Comparison of ENCODE assay signal across 13 cellular contexts in genomic region chr3:149860881-149861280, GRCh38. TPM values are rescaled to one million over a fixed set of nuclear protein-coding genes. Genes with fewer than 3 reads are reported as not detected.
DNase-seq lines count a peak whose midpoint lies in the region; ATAC-seq and TF ChIP-seq lines count a peak whose summit lies in the region.
"Had no signal": no experiment of that assay in that cellular context is flagged by ENCODE, and none has a peak within 500 bp of the region (broad histone marks: within the 10 kb centered on the region; RNA-seq: fewer than 3 reads in every experiment).

No MANE protein-coding gene starts in this region.

- H3K4me3 Mint-ChIP-seq in HFFc6: no peak overlapping the region
- H3K4me3 Mint-ChIP-seq: CD14-positive monocyte; CD8-positive, alpha-beta T cell; IgD-negative memory B cell had no signal

- H3K4me1 Mint-ChIP-seq in HFFc6 (ENCODE audit: low read depth): peaks cover 8% of the 10 kb centered on the region; the same call in 1 of the 2 replicates

- H3K9me3 Mint-ChIP-seq in HFFc6: no peaks in the 10 kb centered on the region

- no peaks in the 10 kb centered on the region for H3K27me3 Mint-ChIP-seq in HFFc6 (ENCODE audit: insufficient read depth)
- H3K27me3 Mint-ChIP-seq: IgD-negative memory B cell had no signal

- peaks cover 13% of the 10 kb centered on the region for H3K36me3 Mint-ChIP-seq in HFFc6 (ENCODE audit: low read depth)

- ATAC-seq in SK-N-SH treated with all-trans-retinoic acid at 6 μM for 48 hours: no peak
- ATAC-seq: A549; CD8-positive, alpha-beta T cell had no signal

- peak; percentile 14 for DNase-seq in EL
- DNase-seq in HFFc6: peak; percentile 4
- DNase-seq in nucleus accumbens (lab: John Stamatoyannopoulos, UW): no peak
- DNase-seq in ureter (ENCODE audit: low spot score): no peak
- DNase-seq in NCI-H1092 treated with DMSO at 0.1 percent for 48 hours (lab: John Stamatoyannopoulos, UW): no peak
- DNase-seq: CD8-positive, alpha-beta T cell; COR-L47; DMS53; GM23248 had no signal

- TF ChIP-seq CTCF in HFFc6 (IDR thresholded peaks at IDR 0.05): no peak

- H3K27ac Mint-ChIP-seq in HFFc6: no peak overlapping the region
- H3K27ac Mint-ChIP-seq: CD8-positive, alpha-beta T cell; IgD-negative memory B cell had no signal

TF ChIP-seq in SK-N-SH treated with all-trans-retinoic acid at 6 μM for 48 hours, 23 proteins besides CTCF, POLR2A, EP300 and RAD21:
- no peak for TF ChIP-seq TCF4 (CRISPR knock-in tag; IDR thresholded peaks at IDR 0.05; ENCODE audit: borderline replicate concordance)
- TF ChIP-seq ISL1 (CRISPR knock-in tag; IDR thresholded peaks at IDR 0.05): peak; percentile 60

RNA-seq across cellular contexts. Expression of gene RNF13, which starts 47.9 kb away (rescaled TPM):
- 10 to 100 TPM; 20.5 to 33.7 (median 25.7) TPM for total RNA-seq in HFFc6 (2021; fragmentation: NEBNext Ultra II Directional; extraction: Animal tissue kit (Norgen Biotek cat#: 25700))
- total RNA-seq in ureter: 93.3 TPM

Comparison
In these comparisons a context has a peak if more than half of its experiments do, and no peak if none do; other contexts are left out.
1. DNase-seq: peak in EL (single experiment) and HFFc6 (single experiment); none in nucleus accumbens (0 of 56), ureter (single experiment) and NCI-H1092 treated with DMSO at 0.1 percent for 48 hours (single experiment).